ENCODE assay signal across 8 cellular contexts in the genomic region with DNA sequence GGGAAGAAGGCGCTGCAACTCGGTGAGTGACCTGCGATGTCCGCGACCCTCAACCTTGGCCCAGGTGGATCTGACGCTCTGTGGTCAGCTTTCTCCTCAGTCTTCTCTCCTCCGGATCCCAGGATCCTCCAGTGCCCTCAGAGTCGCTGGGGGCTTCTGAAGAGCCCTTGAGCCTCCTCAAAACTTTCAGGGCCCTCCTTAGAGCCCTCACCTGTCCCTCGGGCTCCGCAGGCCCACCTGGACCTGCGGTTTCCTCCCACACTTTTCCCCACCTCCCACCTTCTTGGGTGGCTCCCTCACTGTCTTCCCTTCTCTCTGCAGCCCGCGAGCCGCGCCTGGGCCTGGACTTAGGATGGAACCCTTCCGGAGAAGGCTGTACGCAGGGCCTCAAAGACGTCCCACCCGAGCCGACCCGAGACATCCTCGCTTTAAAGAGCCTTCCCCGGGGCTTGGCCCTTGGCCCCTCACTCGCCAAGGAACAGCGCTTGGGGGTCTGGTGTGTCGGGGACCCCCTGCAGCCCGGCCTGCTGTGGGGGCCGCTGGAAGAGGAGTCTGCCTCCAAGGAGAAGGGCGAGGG. TPM values are rescaled to one million over a fixed set of nuclear protein-coding genes. Genes with fewer than 3 reads are reported as not detected.
DNase-seq lines count a peak whose midpoint lies in the region; ATAC-seq and TF ChIP-seq lines count a peak whose summit lies in the region.

No MANE protein-coding gene starts in this region.

- H2AK5ac ChIP-seq in mesendoderm (ENCODE audit: low read length): no peak overlapping the region

- H3K4me2 ChIP-seq in mesendoderm (ENCODE audit: low read length): peak overlapping the region; percentile 83

- POLR2A ChIA-PET in HEK293 (lab: Yijun Ruan, JAX): interaction anchor here (0.6 to 2.0 kb wide), 12 partner anchors 9 to 641 kb away, joined by 3 to 9 read pairs (median 4); partner anchors contain the start of genes AMBRA1 and ATG13

- H3K18ac ChIP-seq in mesendoderm (ENCODE audit: low read length): peak overlapping the region; percentile 94

- H3K27ac ChIP-seq in HEK293 (ENCODE audit: extremely low read depth, low read depth, low read length) (peak overlapping the region; percentile 87), mesendoderm (ENCODE audit: low read depth, low read length) (peak overlapping the region; percentile 94)

- H2BK120ac ChIP-seq in mesendoderm (ENCODE audit: low read depth, low read length): no peak overlapping the region

- H2BK15ac ChIP-seq in mesendoderm (replicated peaks; ENCODE audit: low read depth): no peak overlapping the region

- peak overlapping the region; percentile 94 for H3K56ac ChIP-seq in mesendoderm (ENCODE audit: low read length)

- H3K9ac ChIP-seq in mesendoderm (ENCODE audit: low read length): peak overlapping the region; percentile 82

- WGBS in mesendoderm (ENCODE audit: extremely low coverage, insufficient coverage, low lambda C conversion rate): no CpG with 5 or more reads among the region's 29 CpGs

- H3K79me1 ChIP-seq in mesendoderm (ENCODE audit: low read length): peaks cover 15% of the 10 kb centered on the region

- H3K79me2 ChIP-seq in mesendoderm (ENCODE audit: control insufficient read depth, insufficient read depth, low read length): peaks cover 16% of the 10 kb centered on the region

- CTCF ChIA-PET in HEK293 (lab: Yijun Ruan, JAX): interaction anchor here (0.9 kb wide), 1 partner anchor 334 kb away, joined by 3 read pairs; no protein-coding TSS in a partner anchor

- in situ Hi-C loops in astrocyte of the cerebellum (cut with HindIII; ENCODE audit: low sequenced_read_pairs): no loop called here

- DNase-seq in BE2C (no peak), astrocyte of the cerebellum (ENCODE audit: low read depth) (no peak), mesendoderm (no peak), epidermal melanocyte (ENCODE audit: insufficient read length, low spot score) (no peak), T1000 (lab: John Stamatoyannopoulos, UW) (no peak), COR-L47 (lab: John Stamatoyannopoulos, UW) (no peak)

- H3K4me3 ChIP-seq in BE2C (ENCODE audit: low read depth, low read length): peak overlapping the region; percentile 92
- peak overlapping the region; percentile 76 for H3K4me3 ChIP-seq in HEK293 (ENCODE audit: low read depth, low read length)
- H3K4me3 ChIP-seq in astrocyte of the cerebellum (ENCODE audit: low read depth, low read length): peak overlapping the region; percentile 100
- peak overlapping the region; percentile 80 for H3K4me3 ChIP-seq in mesendoderm (ENCODE audit: low read length)

- no peak overlapping the region for H4K5ac ChIP-seq in mesendoderm (ENCODE audit: low read length)

- H3K23ac ChIP-seq in mesendoderm (ENCODE audit: low read length): no peak overlapping the region

- no peak for ATAC-seq in HG02571 (IDR thresholded peaks at IDR 0.05; ENCODE audit: unreplicated experiment)

- H3K4me1 ChIP-seq in BE2C (no peaks in the 10 kb centered on the region; the same call in 1 of the 2 replicates), HEK293 (ENCODE audit: control insufficient read depth, insufficient read depth, low read length) (no peaks in the 10 kb centered on the region), mesendoderm (ENCODE audit: control insufficient read depth, low read depth, low read length) (peaks cover 2% of the 10 kb centered on the region)

- H4K8ac ChIP-seq in mesendoderm (ENCODE audit: low read depth, low read length): peak overlapping the region; percentile 83

- TF ChIP-seq CTCF in BE2C (IDR thresholded peaks at IDR 0.05; ENCODE audit: low read depth, low read length) (no peak), HEK293 (tag by site-specific recombination; IDR thresholded peaks at IDR 0.05) (no peak), astrocyte of the cerebellum (IDR thresholded peaks at IDR 0.05; ENCODE audit: low read depth, low read length, missing control alignments) (no peak)

- no peaks in the 10 kb centered on the region for H3K27me3 ChIP-seq in BE2C
- no peaks in the 10 kb centered on the region for H3K27me3 ChIP-seq in mesendoderm (ENCODE audit: insufficient read depth, low read length, poor library complexity)

- no peaks in the 10 kb centered on the region for H3K9me3 ChIP-seq in BE2C
- no peaks in the 10 kb centered on the region for H3K9me3 ChIP-seq in HEK293 (ENCODE audit: control insufficient read depth, insufficient read depth, low read depth, low read length)

- peak overlapping the region; percentile 18 for H3K4ac ChIP-seq in mesendoderm (ENCODE audit: low read depth, low read length)

- H2BK5ac ChIP-seq in mesendoderm (ENCODE audit: low read length): no peak overlapping the region

- H3K36me3 ChIP-seq in BE2C (peaks cover 8% of the 10 kb centered on the region), HEK293 (ENCODE audit: control insufficient read depth in 2 of 2, insufficient read depth in 1 of 2, low read length in 2 of 2) (peaks cover 4 to 49% of the 10 kb centered on the region in 2 experiments; a peak in 2 of 3 replicates), mesendoderm (ENCODE audit: control insufficient read depth, insufficient read depth, low read length) (peaks cover 18% of the 10 kb centered on the region)

TF ChIP-seq in HEK293, 187 proteins besides CTCF, POLR2A, EP300 and RAD21:
- TF ChIP-seq GLIS2 (tag by site-specific recombination; IDR thresholded peaks at IDR 0.05) (peak; percentile 45), GLIS1 (tag by site-specific recombination; IDR thresholded peaks at IDR 0.05) (peak; percentile 26; the same call in 1 of the 2 replicates), YY2 (tag by site-specific recombination; IDR thresholded peaks at IDR 0.05) (no peak), HOXC10 (CRISPR knock-in tag; IDR thresholded peaks at IDR 0.05) (0 out of 2 replicates have a peak, but pooled peaks have one; percentile 55)
- TF ChIP-seq, protein P1, sequence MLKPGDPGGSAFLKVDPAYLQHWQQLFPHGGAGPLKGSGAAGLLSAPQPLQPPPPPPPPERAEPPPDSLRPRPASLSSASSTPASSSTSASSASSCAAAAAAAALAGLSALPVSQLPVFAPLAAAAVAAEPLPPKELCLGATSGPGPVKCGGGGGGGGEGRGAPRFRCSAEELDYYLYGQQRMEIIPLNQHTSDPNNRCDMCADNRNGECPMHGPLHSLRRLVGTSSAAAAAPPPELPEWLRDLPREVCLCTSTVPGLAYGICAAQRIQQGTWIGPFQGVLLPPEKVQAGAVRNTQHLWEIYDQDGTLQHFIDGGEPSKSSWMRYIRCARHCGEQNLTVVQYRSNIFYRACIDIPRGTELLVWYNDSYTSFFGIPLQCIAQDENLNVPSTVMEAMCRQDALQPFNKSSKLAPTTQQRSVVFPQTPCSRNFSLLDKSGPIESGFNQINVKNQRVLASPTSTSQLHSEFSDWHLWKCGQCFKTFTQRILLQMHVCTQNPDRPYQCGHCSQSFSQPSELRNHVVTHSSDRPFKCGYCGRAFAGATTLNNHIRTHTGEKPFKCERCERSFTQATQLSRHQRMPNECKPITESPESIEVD (tag by site-specific recombination; IDR thresholded peaks at IDR 0.05): no peak
- TF ChIP-seq, protein P2, sequence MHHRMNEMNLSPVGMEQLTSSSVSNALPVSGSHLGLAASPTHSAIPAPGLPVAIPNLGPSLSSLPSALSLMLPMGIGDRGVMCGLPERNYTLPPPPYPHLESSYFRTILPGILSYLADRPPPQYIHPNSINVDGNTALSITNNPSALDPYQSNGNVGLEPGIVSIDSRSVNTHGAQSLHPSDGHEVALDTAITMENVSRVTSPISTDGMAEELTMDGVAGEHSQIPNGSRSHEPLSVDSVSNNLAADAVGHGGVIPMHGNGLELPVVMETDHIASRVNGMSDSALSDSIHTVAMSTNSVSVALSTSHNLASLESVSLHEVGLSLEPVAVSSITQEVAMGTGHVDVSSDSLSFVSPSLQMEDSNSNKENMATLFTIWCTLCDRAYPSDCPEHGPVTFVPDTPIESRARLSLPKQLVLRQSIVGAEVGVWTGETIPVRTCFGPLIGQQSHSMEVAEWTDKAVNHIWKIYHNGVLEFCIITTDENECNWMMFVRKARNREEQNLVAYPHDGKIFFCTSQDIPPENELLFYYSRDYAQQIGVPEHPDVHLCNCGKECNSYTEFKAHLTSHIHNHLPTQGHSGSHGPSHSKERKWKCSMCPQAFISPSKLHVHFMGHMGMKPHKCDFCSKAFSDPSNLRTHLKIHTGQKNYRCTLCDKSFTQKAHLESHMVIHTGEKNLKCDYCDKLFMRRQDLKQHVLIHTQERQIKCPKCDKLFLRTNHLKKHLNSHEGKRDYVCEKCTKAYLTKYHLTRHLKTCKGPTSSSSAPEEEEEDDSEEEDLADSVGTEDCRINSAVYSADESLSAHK (tag by site-specific recombination; IDR thresholded peaks at IDR 0.05): 0 out of 2 replicates have a peak, but pooled peaks have one; percentile 3

RNA-seq across cellular contexts. Expression of gene ZNF408, which starts 0.3 kb away (rescaled TPM):
- polyA plus RNA-seq in BE2C (2012; ENCODE audit: insufficient read depth, insufficient read length, low read depth): 52.9 TPM
- 8.8 TPM for polyA plus RNA-seq in mesendoderm (2013, experiment 1 of 2)
- polyA plus RNA-seq in mesendoderm (2013, experiment 2 of 2): 8.9 TPM

RNA-seq across cellular contexts. Expression of gene ARHGAP1, which starts 0.7 kb away (rescaled TPM):
- 11.3 TPM for polyA plus RNA-seq in BE2C (2012; ENCODE audit: insufficient read depth, insufficient read length, low read depth)
- polyA plus RNA-seq in mesendoderm (2013, experiment 1 of 2): 42.0 TPM
- 42.6 TPM for polyA plus RNA-seq in mesendoderm (2013, experiment 2 of 2)

RNA-seq across cellular contexts. Expression of gene F2, which starts 17.8 kb away (rescaled TPM):
- not detected for polyA plus RNA-seq in BE2C (2012; ENCODE audit: insufficient read depth, insufficient read length, low read depth)
- 0.06 TPM for polyA plus RNA-seq in mesendoderm (2013, experiment 1 of 2)
- polyA plus RNA-seq in mesendoderm (2013, experiment 2 of 2): 0.08 TPM
